Comparison of ENCODE assay signal across 12 cellular contexts in genomic region chr22:30459206-30460052, GRCh38. TPM values are rescaled to one million over a fixed set of nuclear protein-coding genes. Genes with fewer than 3 reads are reported as not detected.
DNase-seq lines count a peak whose midpoint lies in the region; ATAC-seq and TF ChIP-seq lines count a peak whose summit lies in the region.
"Had no signal": no experiment of that assay in that cellular context is flagged by ENCODE, and none has a peak within 500 bp of the region (broad histone marks: within the 10 kb centered on the region; RNA-seq: fewer than 3 reads in every experiment).

No MANE protein-coding gene starts in this region.

- 36 to 74% (median 59%) methylated on average over 4 of the region's 4 CpGs for WGBS in heart left ventricle, 4 donors
- 31 to 45% methylated on average over 3 to 4 of the region's 4 CpGs for WGBS in gastroesophageal sphincter (ENCODE audit: low coverage in 1 of 2), 2 donors

- DNase-seq in cardiac muscle cell (ENCODE audit: low read depth in 1 of 2, low spot score in 1 of 2) (peak; percentile 44 to 72), heart left ventricle (no peak), SJCRH30 (peak; percentile 43 to 59), fibroblast of lung (ENCODE audit: low read depth in 2 of 2) (peak; percentile 14 to 26), BE2C (no peak), DMS79 treated with DMSO at 0.1 percent for 48 hours (lab: John Stamatoyannopoulos, UW) (no peak)
- DNase-seq in stimulated activated naive CD8-positive, alpha-beta T cell treated with anti-CD3 and anti-CD28 coated beads, Interleukin-15, amount 100 ng/mL, for 72 hours = peak in 1 of 2 donors; percentile 34
- DNase-seq: GOT3, upper lobe of left lung had no signal

- H3K9me3 ChIP-seq in cardiac muscle cell (ENCODE audit: low read depth) (no peaks in the 10 kb centered on the region), heart left ventricle (no peaks in the 10 kb centered on the region), SJCRH30 (replicated peaks) (no peaks in the 10 kb centered on the region), fibroblast of lung (ENCODE audit: control insufficient read depth, insufficient read depth, low read depth, low read length) (no peaks in the 10 kb centered on the region), gastroesophageal sphincter (no peaks in the 10 kb centered on the region), BE2C (no peaks in the 10 kb centered on the region)
- H3K9me3 ChIP-seq: SJSA1, upper lobe of left lung had no signal

- no peaks in the 10 kb centered on the region for H3K4me1 Mint-ChIP-seq in stimulated activated naive CD8-positive, alpha-beta T cell treated with anti-CD3 and anti-CD28 coated beads, Interleukin-15, amount 100 ng/mL, for 72 hours

- no peaks in the 10 kb centered on the region for H3K27me3 ChIP-seq in cardiac muscle cell
- H3K27me3 ChIP-seq in heart left ventricle = peaks cover 0 to 6% (median 0%) of the 10 kb centered on the region in 9 donors
- H3K27me3 ChIP-seq in SJCRH30 = no peaks in the 10 kb centered on the region
- peaks cover 4% of the 10 kb centered on the region for H3K27me3 ChIP-seq in fibroblast of lung (ENCODE audit: control insufficient read depth, insufficient read depth, low read length)
- peaks cover 33% of the 10 kb centered on the region for H3K27me3 ChIP-seq in gastroesophageal sphincter
- no peaks in the 10 kb centered on the region for H3K27me3 ChIP-seq in BE2C
- H3K27me3 ChIP-seq: SJSA1, upper lobe of left lung had no signal

- no peaks in the 10 kb centered on the region for H4K20me1 ChIP-seq in fibroblast of lung (ENCODE audit: control insufficient read depth, extremely low read depth, insufficient read depth, low read length)

- H3K4me2 ChIP-seq in fibroblast of lung (ENCODE audit: extremely low read depth, insufficient read depth, low read length) = no peak overlapping the region

- H3K27ac Mint-ChIP-seq in stimulated activated naive CD8-positive, alpha-beta T cell treated with anti-CD3 and anti-CD28 coated beads, Interleukin-15, amount 100 ng/mL, for 72 hours = no peak overlapping the region

- no peaks in the 10 kb centered on the region for H3K79me2 ChIP-seq in fibroblast of lung (ENCODE audit: control insufficient read depth, insufficient read depth, low read length)

- no peak for TF ChIP-seq EP300 in gastroesophageal sphincter (IDR thresholded peaks at IDR 0.05)

- no peaks in the 10 kb centered on the region for H3K4me1 ChIP-seq in cardiac muscle cell (ENCODE audit: low read depth)
- H3K4me1 ChIP-seq in heart left ventricle = no peaks in the 10 kb centered on the region
- no peaks in the 10 kb centered on the region for H3K4me1 ChIP-seq in SJCRH30
- H3K4me1 ChIP-seq in fibroblast of lung (ENCODE audit: control insufficient read depth, extremely low read depth, insufficient read depth, low read length) = no peaks in the 10 kb centered on the region
- H3K4me1 ChIP-seq in gastroesophageal sphincter = no peaks in the 10 kb centered on the region
- H3K4me1 ChIP-seq in BE2C = no peaks in the 10 kb centered on the region; the same call in 1 of the 2 replicates
- H3K4me1 ChIP-seq: SJSA1, upper lobe of left lung had no signal

- TF ChIP-seq CTCF in cardiac muscle cell (IDR thresholded peaks at IDR 0.05; ENCODE audit: low read depth, low read length) = no peak
- TF ChIP-seq CTCF in heart left ventricle (IDR thresholded peaks at IDR 0.05) = no peak
- TF ChIP-seq CTCF in fibroblast of lung (conservative IDR thresholded peaks at IDR 0.05 in 1 of 2, IDR thresholded peaks at IDR 0.05 in 1 of 2; ENCODE audit: low read depth in 1 of 2, low read length in 2 of 2) = no peak
- no peak for TF ChIP-seq CTCF in gastroesophageal sphincter (IDR thresholded peaks at IDR 0.05)
- TF ChIP-seq CTCF in BE2C (IDR thresholded peaks at IDR 0.05; ENCODE audit: low read depth, low read length) = no peak

- H3K27ac ChIP-seq in cardiac muscle cell (no peak overlapping the region), heart left ventricle (no peak overlapping the region), SJCRH30 (no peak overlapping the region), fibroblast of lung (ENCODE audit: insufficient read depth, low read length) (no peak overlapping the region), gastroesophageal sphincter (no peak overlapping the region)
- H3K27ac ChIP-seq: SJSA1, upper lobe of left lung had no signal

- intact Hi-C loops in heart left ventricle (cut with DNase I) = no loop called here

- TF ChIP-seq POLR2A in heart left ventricle (IDR thresholded peaks at IDR 0.05) = no peak
- no peak for TF ChIP-seq POLR2A in gastroesophageal sphincter (IDR thresholded peaks at IDR 0.05)

- ATAC-seq in heart left ventricle = no peak
- peak; percentile 79 for ATAC-seq in stimulated activated naive CD8-positive, alpha-beta T cell treated with anti-CD3 and anti-CD28 coated beads, Interleukin-15, amount 100 ng/mL, for 72 hours
- no peak for ATAC-seq in gastroesophageal sphincter

- no peaks in the 10 kb centered on the region for H3K9me3 Mint-ChIP-seq in stimulated activated naive CD8-positive, alpha-beta T cell treated with anti-CD3 and anti-CD28 coated beads, Interleukin-15, amount 100 ng/mL, for 72 hours

- no peak overlapping the region for H2AFZ ChIP-seq in fibroblast of lung (ENCODE audit: low read length)

- H3K4me3 ChIP-seq in cardiac muscle cell = no peak overlapping the region
- no peak overlapping the region for H3K4me3 ChIP-seq in heart left ventricle
- no peak overlapping the region for H3K4me3 ChIP-seq in SJCRH30
- H3K4me3 ChIP-seq in fibroblast of lung (replicated peaks in 1 of 4; ENCODE audit: control extremely low read depth in 1 of 4, insufficient read depth in 1 of 4, low read depth in 3 of 4, low read length in 4 of 4) = no peak overlapping the region
- no peak overlapping the region for H3K4me3 ChIP-seq in gastroesophageal sphincter
- H3K4me3 ChIP-seq in BE2C (ENCODE audit: low read depth, low read length) = no peak overlapping the region
- H3K4me3 ChIP-seq: SJSA1, upper lobe of left lung had no signal

- peaks cover 29% of the 10 kb centered on the region for H3K27me3 Mint-ChIP-seq in stimulated activated naive CD8-positive, alpha-beta T cell treated with anti-CD3 and anti-CD28 coated beads, Interleukin-15, amount 100 ng/mL, for 72 hours

- no peaks in the 10 kb centered on the region for H3K36me3 ChIP-seq in cardiac muscle cell
- H3K36me3 ChIP-seq in heart left ventricle = no peaks in the 10 kb centered on the region
- no peaks in the 10 kb centered on the region for H3K36me3 ChIP-seq in SJCRH30
- H3K36me3 ChIP-seq in fibroblast of lung (ENCODE audit: control insufficient read depth, insufficient read depth, low read length) = no peaks in the 10 kb centered on the region
- H3K36me3 ChIP-seq in gastroesophageal sphincter = no peaks in the 10 kb centered on the region
- H3K36me3 ChIP-seq in BE2C = no peaks in the 10 kb centered on the region
- H3K36me3 ChIP-seq: SJSA1, upper lobe of left lung had no signal

- H3K4me3 Mint-ChIP-seq in stimulated activated naive CD8-positive, alpha-beta T cell treated with anti-CD3 and anti-CD28 coated beads, Interleukin-15, amount 100 ng/mL, for 72 hours = no peak overlapping the region

- no peak overlapping the region for H3K9ac ChIP-seq in fibroblast of lung (ENCODE audit: insufficient read depth, low read length)

RNA-seq across cellular contexts. Expression of gene SEC14L3, which starts 12.4 kb away (rescaled TPM):
- total RNA-seq in cardiac muscle cell (not detected in 2 replicates), heart left ventricle (not detected), fibroblast of lung (not detected in 2 replicates), gastroesophageal sphincter (not detected)
- polyA plus RNA-seq in cardiac muscle cell (not detected in 2 replicates), heart left ventricle (not detected), fibroblast of lung (not detected in 2 replicates)
- total RNA-seq in SJCRH30 (2014; rRNA removed; shearing (Covaris generic)) = not detected in 2 replicates
- not detected in 2 replicates for polyA plus RNA-seq in fibroblast of lung (2012)
- not detected in 2 replicates for polyA minus RNA-seq in fibroblast of lung (ENCODE audit: low replicate concordance)
- not detected for polyA plus RNA-seq in BE2C (2012; ENCODE audit: insufficient read depth, insufficient read length, low read depth)
- total RNA-seq: dermis microvascular lymphatic vessel endothelial cell, SJSA1 had no signal

RNA-seq across cellular contexts. Expression of gene MTFP1, which starts 33.9 kb away (rescaled TPM):
- total RNA-seq in cardiac muscle cell (39.3 and 73.4 TPM in 2 replicates), heart left ventricle (10 to 100 TPM in 7 of 9 donors, 1 to 10 TPM in 2; 5.0 to 44.0 (median 15.9) TPM), fibroblast of lung (2.5 and 4.6 TPM in 2 replicates), gastroesophageal sphincter (10 to 100 TPM in 1 of 4 donors, 1 to 10 TPM in 3; 1.1 to 10.3 (median 6.3) TPM)
- polyA plus RNA-seq in cardiac muscle cell (64.8 and 100.0 TPM in 2 replicates), heart left ventricle (100 to 1,000 TPM in 1 of 2 donors, 10 to 100 TPM in 1; 36.2 to 139 TPM), fibroblast of lung (3.8 and 5.8 TPM in 2 replicates)
- 19.6 and 25.5 TPM in 2 replicates for total RNA-seq in SJCRH30 (2014; rRNA removed; shearing (Covaris generic))
- polyA plus RNA-seq in fibroblast of lung (2012) = 4.8 and 9.4 TPM in 2 replicates
- 1.1 and 8.5 TPM in 2 replicates for polyA minus RNA-seq in fibroblast of lung (ENCODE audit: low replicate concordance)
- 112 TPM for polyA plus RNA-seq in BE2C (2012; ENCODE audit: insufficient read depth, insufficient read length, low read depth)

RNA-seq across cellular contexts. Expression of gene SEC14L4, which starts 46.1 kb away (rescaled TPM):
- 0.33 TPM in 1 of 2 replicates, not detected in the other for total RNA-seq in cardiac muscle cell
- polyA plus RNA-seq in cardiac muscle cell = 0.09 TPM in 1 of 2 replicates, not detected in the other
- total RNA-seq in heart left ventricle = under 1 TPM in 1 of 9 donors, not detected in 8; 0.27 TPM
- not detected for polyA plus RNA-seq in heart left ventricle
- total RNA-seq in SJCRH30 (2014; rRNA removed; shearing (Covaris generic)) = not detected in 2 replicates
- under 0.01 and 0.66 TPM in 2 replicates for total RNA-seq in fibroblast of lung
- polyA plus RNA-seq in fibroblast of lung = 0.03 and 0.08 TPM in 2 replicates
- 0.05 and 0.06 TPM in 2 replicates for polyA plus RNA-seq in fibroblast of lung (2012)
- polyA minus RNA-seq in fibroblast of lung (ENCODE audit: low replicate concordance) = not detected in 2 replicates
- not detected for total RNA-seq in gastroesophageal sphincter
- not detected for polyA plus RNA-seq in BE2C (2012; ENCODE audit: insufficient read depth, insufficient read length, low read depth)
- total RNA-seq: SJSA1 had no signal

Comparison
In these comparisons a context has a peak if more than half of its experiments do, and no peak if none do; other contexts are left out.
1. DNase-seq: peak in cardiac muscle cell (2 of 2), SJCRH30 (2 of 2) and fibroblast of lung (2 of 2); none in heart left ventricle (0 of 5), BE2C (single experiment) and DMS79 treated with DMSO at 0.1 percent for 48 hours (single experiment).